ENCODE assay signal across 8 cellular contexts in genomic region chr1:155084722-155085503, GRCh38. TPM values are rescaled to one million over a fixed set of nuclear protein-coding genes. Genes with fewer than 3 reads are reported as not detected.
DNase-seq lines count a peak whose midpoint lies in the region; ATAC-seq and TF ChIP-seq lines count a peak whose summit lies in the region.

No MANE protein-coding gene starts in this region.

- no peaks in the 10 kb centered on the region for H3K36me3 ChIP-seq in hepatocyte (replicated peaks; ENCODE audit: insufficient read depth, low read depth)

- ATAC-seq in GM18505 (IDR thresholded peaks at IDR 0.05; ENCODE audit: unreplicated experiment) (peak; percentile 56), HG02981 (IDR thresholded peaks at IDR 0.05; ENCODE audit: unreplicated experiment) (peak; percentile 74)

- peak overlapping the region; percentile 87 for H2AFZ ChIP-seq in hepatocyte

- TF ChIP-seq CTCF in astrocyte of the cerebellum (IDR thresholded peaks at IDR 0.05; ENCODE audit: low read depth, low read length, missing control alignments), result peak; percentile 93
- TF ChIP-seq CTCF in hepatocyte (IDR thresholded peaks at IDR 0.05; ENCODE audit: poor library complexity), result peak; percentile 97

- peaks cover 40% of the 10 kb centered on the region for H3K27me3 ChIP-seq in hepatocyte

- peaks cover 38% of the 10 kb centered on the region for H3K4me1 ChIP-seq in hepatocyte (ENCODE audit: insufficient read depth)

- H3K27ac ChIP-seq in hepatocyte, result peak overlapping the region; percentile 89

- no peaks in the 10 kb centered on the region for H3K79me2 ChIP-seq in hepatocyte

- H4K20me1 ChIP-seq in hepatocyte (ENCODE audit: insufficient read depth, poor library complexity, severe bottlenecking), result peaks cover 2% of the 10 kb centered on the region

- in situ Hi-C loops in astrocyte of the cerebellum (cut with HindIII; ENCODE audit: low sequenced_read_pairs), result no loop called here

- H3K4me3 ChIP-seq in astrocyte of the cerebellum (ENCODE audit: low read depth, low read length) (peak overlapping the region; percentile 53), hepatocyte (peak overlapping the region; percentile 77)

- WGBS in hepatocyte (ENCODE audit: low lambda C conversion rate, missing lambda C conversion rate), result under 1% methylated on average over 62 of the region's 67 CpGs

- H3K9me2 ChIP-seq in hepatocyte (replicated peaks; ENCODE audit: insufficient read depth), result no peaks in the 10 kb centered on the region

- H3K4me2 ChIP-seq in hepatocyte, result peak overlapping the region; percentile 94

- DNase-seq in NCI-H1930 (lab: John Stamatoyannopoulos, UW) (peak; percentile 88 to 95), T-helper 22 cell (ENCODE audit: low read depth) (peak; percentile 78), astrocyte of the cerebellum (ENCODE audit: low read depth) (peak; percentile 86), hepatocyte (ENCODE audit: low spot score) (peak; percentile 96), renal cortical epithelial cell (ENCODE audit: low read depth) (peak; percentile 79), cortex of kidney (lab: John Stamatoyannopoulos, UW) (no peak)

- no peaks in the 10 kb centered on the region for H3K9me3 ChIP-seq in hepatocyte (ENCODE audit: low read depth)

- peak; percentile 42 for TF ChIP-seq POLR2A in GM18505 (IDR thresholded peaks at IDR 0.05; ENCODE audit: borderline replicate concordance, extremely low read depth, insufficient read depth, insufficient read length)

RNA-seq across cellular contexts. Expression of gene EFNA3, which starts 6.3 kb away (rescaled TPM):
- total RNA-seq in hepatocyte (4.0 and 5.5 TPM in 2 replicates), renal cortical epithelial cell (1.4 and 2.4 TPM in 2 replicates)
- 10.3 and 13.1 TPM in 2 replicates for polyA plus RNA-seq in hepatocyte

RNA-seq across cellular contexts. Expression of gene EFNA4, which starts 21.4 kb away (rescaled TPM):
- total RNA-seq in hepatocyte (20.5 and 21.3 TPM in 2 replicates), renal cortical epithelial cell (9.5 and 12.5 TPM in 2 replicates)
- 16.3 and 18.1 TPM in 2 replicates for polyA plus RNA-seq in hepatocyte

RNA-seq across cellular contexts. Expression of gene ADAM15, which starts 33.8 kb away (rescaled TPM):
- 44.8 and 55.7 TPM in 2 replicates for total RNA-seq in hepatocyte
- polyA plus RNA-seq in hepatocyte, result 108 and 117 TPM in 2 replicates
- 47.9 and 137 TPM in 2 replicates for total RNA-seq in renal cortical epithelial cell

RNA-seq across cellular contexts. Expression of gene EFNA1, which starts 42.8 kb away (rescaled TPM):
- total RNA-seq in hepatocyte, result 78.7 and 94.8 TPM in 2 replicates
- 137 and 172 TPM in 2 replicates for polyA plus RNA-seq in hepatocyte
- total RNA-seq in renal cortical epithelial cell, result 68.3 and 80.4 TPM in 2 replicates

RNA-seq across cellular contexts. Expression of gene SLC50A1, which starts 50.7 kb away (rescaled TPM):
- total RNA-seq in hepatocyte (75.3 and 88.6 TPM in 2 replicates), renal cortical epithelial cell (16.7 and 63.0 TPM in 2 replicates)
- polyA plus RNA-seq in hepatocyte, result 111 and 115 TPM in 2 replicates
